8 cellular contexts compared by ENCODE assay signal in genomic region chr22:38201718-38202436, GRCh38. TPM values are rescaled to one million over a fixed set of nuclear protein-coding genes. Genes with fewer than 3 reads are reported as not detected.
DNase-seq lines count a peak whose midpoint lies in the region; ATAC-seq and TF ChIP-seq lines count a peak whose summit lies in the region.

Gene MAFF (plus strand): TSS chr22:38201994. CDS start chr22:38213854, 11,860 bp downstream.

- in situ Hi-C loops in GM13976 (cut with MboI; ENCODE audit: low sequenced_read_pairs, unreplicated experiment): no loop called here

- TF ChIP-seq POLR2A in body of pancreas (IDR thresholded peaks at IDR 0.05): peak; percentile 98

- ATAC-seq in HG02870 (IDR thresholded peaks at IDR 0.05; ENCODE audit: unreplicated experiment) (peak; percentile 46), body of pancreas (peak; percentile 87), sciatic nerve (peak; percentile 79), HG03139 (IDR thresholded peaks at IDR 0.05; ENCODE audit: unreplicated experiment) (no peak)

- peaks cover 18% of the 10 kb centered on the region for H3K4me1 ChIP-seq in body of pancreas
- H3K4me1 ChIP-seq in iPS DF 6.9 (ENCODE audit: control insufficient read depth, insufficient read depth, low read length): peaks cover 3% of the 10 kb centered on the region; the same call in 1 of the 2 replicates

- DNase-seq in GM13976 (ENCODE audit: low spot score): peak; percentile 98
- peak; percentile 72 for DNase-seq in NCI-H2107 (lab: John Stamatoyannopoulos, UW)
- DNase-seq in UCSD-AML1 (lab: John Stamatoyannopoulos, UW; ENCODE audit: unreplicated experiment): peak; percentile 93
- DNase-seq in body of pancreas: peak; percentile 98
- DNase-seq in iPS DF 6.9 (ENCODE audit: low read depth, low spot score): peak; percentile 77
- DNase-seq in sciatic nerve (ENCODE audit: low spot score): peak; percentile 99

- no peak for TF ChIP-seq CTCF in GM13976 (IDR thresholded peaks at IDR 0.05; ENCODE audit: borderline replicate concordance, control extremely low read depth, extremely low read depth, insufficient read depth, missing control alignments)
- TF ChIP-seq CTCF in body of pancreas (IDR thresholded peaks at IDR 0.05): peak in 1 of 7 experiments; percentile 9

- H3K36me3 ChIP-seq in body of pancreas (replicated peaks in 1 of 2; ENCODE audit: insufficient read depth in 1 of 2, low read depth in 2 of 2) (no peaks in the 10 kb centered on the region), iPS DF 6.9 (ENCODE audit: control insufficient read depth, insufficient read depth, low read length) (no peaks in the 10 kb centered on the region)

- H3K27ac ChIP-seq in body of pancreas: peak within 1 kb of the TSS; percentile 97 to 100 (median 98)
- no peak within 1 kb of the TSS for H3K27ac ChIP-seq in iPS DF 6.9 (ENCODE audit: low read length)

- H3K4me3 ChIP-seq in body of pancreas: peak within 1 kb of the TSS; percentile 36 to 47
- peak within 1 kb of the TSS; percentile 76 for H3K4me3 ChIP-seq in iPS DF 6.9 (ENCODE audit: low read length)

- H3K27me3 ChIP-seq in body of pancreas: no peaks in the 10 kb centered on the region
- no peaks in the 10 kb centered on the region for H3K27me3 ChIP-seq in iPS DF 6.9 (ENCODE audit: control insufficient read depth, insufficient read depth, low read length)

- intact Hi-C loops in body of pancreas (cut with DNase I) (no loop called here), sciatic nerve (cut with DNase I) (no loop called here)

- 0% methylated on average over 2 to 66 of the region's 85 CpGs for WGBS in body of pancreas, 2 donors
- no CpG with 5 or more reads among the region's 85 CpGs for WGBS in iPS DF 6.9 (ENCODE audit: insufficient coverage, insufficient read length)

- H3K9me3 ChIP-seq in body of pancreas (no peaks in the 10 kb centered on the region), iPS DF 6.9 (ENCODE audit: control insufficient read depth, insufficient read depth, low read length) (no peaks in the 10 kb centered on the region)

RNA-seq across cellular contexts. Expression of gene MAFF, which starts in this region (rescaled TPM):
- total RNA-seq in body of pancreas: 10 to 100 TPM; 16.9 to 35.6 TPM
- 67.6 TPM for total RNA-seq in sciatic nerve
